In genomic region chr5:154428208-154428607, GRCh38 we compare ENCODE assay signal across 42 cellular contexts. TPM values are rescaled to one million over a fixed set of nuclear protein-coding genes. Genes with fewer than 3 reads are reported as not detected.
"Had no signal": no experiment of that assay in that cellular context is flagged by ENCODE, and none has a peak within 500 bp of the region (broad histone marks: within the 10 kb centered on the region; RNA-seq: fewer than 3 reads in every experiment).

No MANE protein-coding gene starts in this region.

- H3K36me3 ChIP-seq: adrenal gland, ascending aorta, brain microvascular endothelial cell, breast epithelium, cardiac muscle cell had no signal

- H3K4me1 ChIP-seq: adrenal gland, ascending aorta, body of pancreas, breast epithelium had no signal

- H3K27me3 Mint-ChIP-seq: activated naive CD4-positive, alpha-beta T cell treated with anti-CD3 and anti-CD28 coated beads, Interleukin-2, amount 10 ng/mL, durations not matched to agents 7 days and 5 days; activated naive CD4-positive, alpha-beta T cell treated with anti-CD3 and anti-CD28 coated beads, Interleukin-2, amount 50 U/mL, for 24 hours; activated naive CD8-positive, alpha-beta T cell; activated naive CD8-positive, alpha-beta T cell treated with anti-CD3 and anti-CD28 coated beads for 36 hours; activated naive CD8-positive, alpha-beta T cell treated with anti-CD3 and anti-CD28 coated beads, Interleukin-2, amount 10 ng/mL, durations not matched to agents 7 days and 5 days; activated naive CD8-positive, alpha-beta T cell treated with anti-CD3 and anti-CD28 coated beads, Interleukin-2, amount 50 U/mL, for 24 hours; activated T-cell treated with anti-CD3 and anti-CD28 coated beads, Interleukin-2, amount 50 U/mL, for 24 hours; activated T-helper 17 cell treated with anti-CD3 and anti-CD28 coated beads, Interleukin-2, amount 50 U/mL, for 72 hours; brain; central memory CD8-positive, alpha-beta T cell had no signal

- FAIRE-seq: bronchial epithelial cell had no signal

- H3K27me3 ChIP-seq: adrenal gland, ascending aorta, body of pancreas, brain microvascular endothelial cell, breast epithelium, cardiac muscle cell had no signal

- ATAC-seq: activated naive CD4-positive, alpha-beta T cell treated with anti-CD3 and anti-CD28 coated beads, Interleukin-2, amount 50 U/mL, for 72 hours; activated naive CD8-positive, alpha-beta T cell treated with anti-CD3 and anti-CD28 coated beads, Interleukin-2, amount 50 U/mL, for 24 hours; activated T-cell treated with anti-CD3 and anti-CD28 coated beads, Interleukin-2, amount 50 U/mL, for 4 hours; activated T-cell treated with anti-CD3 and anti-CD28 coated beads, Interleukin-2, amount 50 U/mL, for 72 hours; activated T-helper 17 cell treated with anti-CD3 and anti-CD28 coated beads, Interleukin-2, amount 50 U/mL, for 72 hours; body of pancreas had no signal

- H3K9me3 ChIP-seq: adrenal gland, ascending aorta, body of pancreas, breast epithelium had no signal

- H3K4me1 Mint-ChIP-seq: activated naive CD4-positive, alpha-beta T cell treated with anti-CD3 and anti-CD28 coated beads, Interleukin-2, amount 10 ng/mL, durations not matched to agents 7 days and 5 days; activated naive CD8-positive, alpha-beta T cell treated with anti-CD3 and anti-CD28 coated beads, Interleukin-2, amount 50 U/mL, for 24 hours had no signal

- H3K27ac ChIP-seq: adrenal gland, ascending aorta, body of pancreas, brain microvascular endothelial cell, breast epithelium, cardiac muscle cell had no signal

- DNase-seq: activated effector memory CD4-positive, alpha-beta T cell treated with anti-CD3 and anti-CD28 coated beads, Interleukin-2, amount 50 U/mL, for 16 hours; activated effector memory CD4-positive, alpha-beta T cell treated with Interleukin-2 at 50 U/mL for 16 hours; activated gamma-delta T cell; activated gamma-delta T cell treated with Interleukin-2 at 50 U/mL for 16 hours; activated naive CD4-positive, alpha-beta T cell; activated naive CD4-positive, alpha-beta T cell treated with anti-CD3 and anti-CD28 coated beads for 36 hours; activated naive CD4-positive, alpha-beta T cell treated with anti-CD3 and anti-CD28 coated beads, Interleukin-2, amount 10 ng/mL, durations not matched to agents 7 days and 5 days; activated naive CD4-positive, alpha-beta T cell treated with anti-CD3 and anti-CD28 coated beads, Interleukin-2, amount 50 U/mL, for 16 hours; activated naive CD4-positive, alpha-beta T cell treated with Interleukin-2 at 50 U/mL for 16 hours; activated naive CD8-positive, alpha-beta T cell treated with anti-CD3 and anti-CD28 coated beads for 36 hours; activated naive CD8-positive, alpha-beta T cell treated with anti-CD3 and anti-CD28 coated beads, Interleukin-2, amount 10 ng/mL, durations not matched to agents 7 days and 5 days; activated naive CD8-positive, alpha-beta T cell treated with anti-CD3 and anti-CD28 coated beads, Interleukin-2, amount 50 U/mL, for 24 hours; activated T-cell treated with anti-CD3 and anti-CD28 coated beads, Interleukin-2, amount 50 U/mL, for 1 hour; activated T-cell treated with anti-CD3 and anti-CD28 coated beads, Interleukin-2, amount 50 U/mL, for 24 hours; activated T-cell treated with anti-CD3 and anti-CD28 coated beads, Interleukin-2, amount 50 U/mL, for 4 hours; activated T-cell treated with anti-CD3 and anti-CD28 coated beads, Interleukin-2, amount 50 U/mL, for 48 hours; activated T-cell treated with anti-CD3 and anti-CD28 coated beads, Interleukin-2, amount 50 U/mL, for 72 hours; adrenal gland; amniotic stem cell; amygdala; anterior cingulate cortex; aorta; body of pancreas; brain microvascular endothelial cell; caudate nucleus; central memory CD4-positive, alpha-beta T cell; cerebellar nuclear complex had no signal

- H3K4me3 ChIP-seq: adrenal gland, ascending aorta, body of pancreas, breast epithelium, cardiac muscle cell had no signal

- H3K4me3 Mint-ChIP-seq: activated naive CD4-positive, alpha-beta T cell treated with anti-CD3 and anti-CD28 coated beads for 36 hours; activated naive CD4-positive, alpha-beta T cell treated with anti-CD3 and anti-CD28 coated beads, Interleukin-2, amount 10 ng/mL, durations not matched to agents 7 days and 5 days; activated naive CD4-positive, alpha-beta T cell treated with anti-CD3 and anti-CD28 coated beads, Interleukin-2, amount 50 U/mL, for 24 hours; activated naive CD8-positive, alpha-beta T cell; activated naive CD8-positive, alpha-beta T cell treated with anti-CD3 and anti-CD28 coated beads for 36 hours; activated naive CD8-positive, alpha-beta T cell treated with anti-CD3 and anti-CD28 coated beads, Interleukin-2, amount 10 ng/mL, durations not matched to agents 7 days and 5 days; activated naive CD8-positive, alpha-beta T cell treated with anti-CD3 and anti-CD28 coated beads, Interleukin-2, amount 50 U/mL, for 24 hours; activated T-cell treated with anti-CD3 and anti-CD28 coated beads, Interleukin-2, amount 50 U/mL, for 24 hours; activated T-cell treated with anti-CD3 and anti-CD28 coated beads, Interleukin-2, amount 50 U/mL, for 4 hours; activated T-cell treated with anti-CD3 and anti-CD28 coated beads, Interleukin-2, amount 50 U/mL, for 72 hours; activated T-helper 1 cell treated with anti-CD3 and anti-CD28 coated beads, Interleukin-12 subunit alpha, Interleukin-12 subunit beta, Interleukin-2, Interleukin-4 antibody, amounts not matched to agents 30 ng/mL and 10 ng/mL and 1 ng/mL, durations not matched to agents 14 hours and 24 hours and 36 hours; activated T-helper 17 cell treated with anti-CD3 and anti-CD28 coated beads, Interleukin-2, amount 50 U/mL, for 72 hours; brain; central memory CD8-positive, alpha-beta T cell had no signal

- H3K9me3 Mint-ChIP-seq: activated naive CD4-positive, alpha-beta T cell treated with anti-CD3 and anti-CD28 coated beads, Interleukin-2, amount 10 ng/mL, durations not matched to agents 7 days and 5 days; activated T-helper 17 cell treated with anti-CD3 and anti-CD28 coated beads, Interleukin-2, amount 50 U/mL, for 72 hours; central memory CD8-positive, alpha-beta T cell had no signal

- H3K27ac Mint-ChIP-seq: activated naive CD4-positive, alpha-beta T cell treated with anti-CD3 and anti-CD28 coated beads for 36 hours; activated naive CD4-positive, alpha-beta T cell treated with anti-CD3 and anti-CD28 coated beads, Interleukin-2, amount 10 ng/mL, durations not matched to agents 7 days and 5 days; activated naive CD4-positive, alpha-beta T cell treated with anti-CD3 and anti-CD28 coated beads, Interleukin-2, amount 50 U/mL, for 24 hours; activated naive CD4-positive, alpha-beta T cell treated with anti-CD3 and anti-CD28 coated beads, Interleukin-2, amount 50 U/mL, for 72 hours; activated naive CD8-positive, alpha-beta T cell; activated naive CD8-positive, alpha-beta T cell treated with anti-CD3 and anti-CD28 coated beads for 36 hours; activated naive CD8-positive, alpha-beta T cell treated with anti-CD3 and anti-CD28 coated beads, Interleukin-2, amount 10 ng/mL, durations not matched to agents 7 days and 5 days; activated naive CD8-positive, alpha-beta T cell treated with anti-CD3 and anti-CD28 coated beads, Interleukin-2, amount 50 U/mL, for 24 hours; activated T-cell treated with anti-CD3 and anti-CD28 coated beads, Interleukin-2, amount 50 U/mL, for 24 hours; activated T-cell treated with anti-CD3 and anti-CD28 coated beads, Interleukin-2, amount 50 U/mL, for 72 hours; activated T-helper 1 cell treated with anti-CD3 and anti-CD28 coated beads, Interleukin-12 subunit alpha, Interleukin-12 subunit beta, Interleukin-2, Interleukin-4 antibody, amounts not matched to agents 30 ng/mL and 10 ng/mL and 1 ng/mL, durations not matched to agents 14 hours and 24 hours and 36 hours; activated T-helper 17 cell treated with anti-CD3 and anti-CD28 coated beads, Interleukin-2, amount 50 U/mL, for 72 hours; activated T-helper 2 cell treated with anti-CD3 and anti-CD28 coated beads, Interferon-gamma antibody, Interleukin-2, Interleukin-4, amounts not matched to agents 10 μg/mL and 5 μg/mL and 100 μg/mL, durations not matched to agents 14 hours and 24 hours and 36 hours; brain had no signal

RNA-seq across cellular contexts. Expression of gene HAND1, which starts 49.8 kb away (rescaled TPM):
- total RNA-seq: activated naive CD4-positive, alpha-beta T cell treated with anti-CD3 and anti-CD28 coated beads for 36 hours; activated naive CD4-positive, alpha-beta T cell treated with anti-CD3 and anti-CD28 coated beads, Interleukin-2, amount 50 U/mL, for 72 hours; activated naive CD8-positive, alpha-beta T cell treated with anti-CD3 and anti-CD28 coated beads for 36 hours; activated naive CD8-positive, alpha-beta T cell treated with anti-CD3 and anti-CD28 coated beads, Interleukin-2, amount 10 ng/mL, durations not matched to agents 7 days and 5 days; activated T-cell treated with anti-CD3 and anti-CD28 coated beads, Interleukin-2, amount 50 U/mL, for 4 hours; activated T-cell treated with anti-CD3 and anti-CD28 coated beads, Interleukin-2, amount 50 U/mL, for 72 hours; activated T-helper 1 cell treated with anti-CD3 and anti-CD28 coated beads, Interleukin-12 subunit alpha, Interleukin-12 subunit beta, Interleukin-2, Interleukin-4 antibody, amounts not matched to agents 30 ng/mL and 10 ng/mL and 1 ng/mL, durations not matched to agents 14 hours and 24 hours and 36 hours; activated T-helper 17 cell treated with anti-CD3 and anti-CD28 coated beads, Interleukin-2, amount 50 U/mL, for 72 hours; activated T-helper 2 cell treated with anti-CD3 and anti-CD28 coated beads, Interferon-gamma antibody, Interleukin-2, Interleukin-4, amounts not matched to agents 10 μg/mL and 5 μg/mL and 100 μg/mL, durations not matched to agents 14 hours and 24 hours and 36 hours; aorta; ascending aorta; body of pancreas; bronchial epithelial cell; cerebellum; chondrocyte had no signal
- polyA plus RNA-seq: adipose tissue, aorta had no signal
